ENCODE assay signal across 1 cellular context in genomic region chr4:106315968-106316772, GRCh38.
A peak's percentile ranks its signal among the peaks of the same experiment; 100 is the strongest.
TF ChIP-seq lines count a peak whose summit lies in the region.

AIMP1 (plus strand) TSS chr4:106316550; CDS start chr4:106325010, 8,460 bp downstream.
TBCK (minus strand) TSS chr4:106316209; CDS start chr4:106308960, 7,249 bp downstream.

TF ChIP-seq in HepG2, 621 proteins besides CTCF, POLR2A, EP300 and RAD21 (continued from another document and continues in another):
- TF ChIP-seq MAF1 (CRISPR knock-in tag; IDR thresholded peaks at IDR 0.05; ENCODE audit: borderline replicate concordance) (0 out of 2 replicates have a peak, but pooled peaks have one; percentile 64), POLR2AphosphoS5 (IDR thresholded peaks at IDR 0.05; ENCODE audit: low read depth, low read length) (peak; percentile 88), SNAPC2 (CRISPR knock-in tag; IDR thresholded peaks at IDR 0.05) (peak; percentile 18; the same call in 1 of the 2 replicates), NFE2 (CRISPR knock-in tag; IDR thresholded peaks at IDR 0.05) (no peak), ARNT (IDR thresholded peaks at IDR 0.05) (no peak), SP1 (IDR thresholded peaks at IDR 0.05) (no peak), SP1 (CRISPR knock-in tag; IDR thresholded peaks at IDR 0.05) (no peak; the same call in 1 of the 2 replicates), ZNF264 (CRISPR knock-in tag; IDR thresholded peaks at IDR 0.05) (no peak; the same call in 1 of the 2 replicates), SCMH1 (CRISPR knock-in tag; IDR thresholded peaks at IDR 0.05; ENCODE audit: borderline replicate concordance) (no peak), KLF15 (CRISPR knock-in tag; IDR thresholded peaks at IDR 0.05; ENCODE audit: borderline replicate concordance) (no peak), ZFP41 (CRISPR knock-in tag; IDR thresholded peaks at IDR 0.05; ENCODE audit: borderline replicate concordance) (no peak), DMAP1 (CRISPR knock-in tag; IDR thresholded peaks at IDR 0.05) (peak; percentile 60; the same call in 1 of the 2 replicates), TGIF2 (CRISPR knock-in tag; IDR thresholded peaks at IDR 0.05) (peak; percentile 85; the same call in 1 of the 2 replicates), HNF4A (CRISPR knock-in tag; IDR thresholded peaks at IDR 0.05) (0 out of 2 replicates have a peak, but pooled peaks have one; percentile 41), CENPX (CRISPR knock-in tag; IDR thresholded peaks at IDR 0.05) (no peak), PCBP2 (optimal IDR thresholded peaks at IDR 0.05; ENCODE audit: low read depth, low read length, poor library complexity, severe bottlenecking) (no peak), MNT (IDR thresholded peaks at IDR 0.05) (peak; percentile 52), ZNF773 (CRISPR knock-in tag; IDR thresholded peaks at IDR 0.05; ENCODE audit: borderline replicate concordance) (no peak), FOXC1 (CRISPR knock-in tag; IDR thresholded peaks at IDR 0.05; ENCODE audit: borderline replicate concordance) (peak; percentile 18; the same call in 1 of the 2 replicates), ZNF777 (CRISPR knock-in tag; IDR thresholded peaks at IDR 0.05) (no peak), RXRA (CRISPR knock-in tag; IDR thresholded peaks at IDR 0.05) (peak; percentile 65), ZNF33B (CRISPR knock-in tag; IDR thresholded peaks at IDR 0.05) (no peak), TOPORS (CRISPR knock-in tag; IDR thresholded peaks at IDR 0.05) (no peak), ZNF350 (CRISPR knock-in tag; IDR thresholded peaks at IDR 0.05; ENCODE audit: borderline replicate concordance, low read depth) (peak; percentile 94; the same call in 1 of the 2 replicates), NFYC (CRISPR knock-in tag; IDR thresholded peaks at IDR 0.05) (no peak), GRHL1 (CRISPR knock-in tag; conservative IDR thresholded peaks at IDR 0.05) (no peak), ZNF577 (CRISPR knock-in tag; IDR thresholded peaks at IDR 0.05; ENCODE audit: borderline replicate concordance, low read depth) (0 out of 2 replicates have a peak, but pooled peaks have one; percentile 53), HOXA3 (CRISPR knock-in tag; IDR thresholded peaks at IDR 0.05) (peak; percentile 49; the same call in 1 of the 2 replicates), CC2D1A (CRISPR knock-in tag; IDR thresholded peaks at IDR 0.05) (no peak), ZNF589 (CRISPR knock-in tag; conservative IDR thresholded peaks at IDR 0.05) (no peak), ZNF792 (CRISPR knock-in tag; IDR thresholded peaks at IDR 0.05) (peak; percentile 32; the same call in 1 of the 2 replicates), GMEB1 (CRISPR knock-in tag; IDR thresholded peaks at IDR 0.05; ENCODE audit: borderline replicate concordance) (peak; percentile 53; the same call in 1 of the 2 replicates), AGO1 (IDR thresholded peaks at IDR 0.05; ENCODE audit: low read depth, low read length, poor library complexity, severe bottlenecking) (peak; percentile 47), GFI1 (CRISPR knock-in tag; IDR thresholded peaks at IDR 0.05; ENCODE audit: borderline replicate concordance) (0 out of 2 replicates have a peak, but pooled peaks have one; percentile 58), ZNF615 (CRISPR knock-in tag; IDR thresholded peaks at IDR 0.05; ENCODE audit: borderline replicate concordance) (no peak; the same call in 1 of the 2 replicates), FOXJ3 (CRISPR knock-in tag; IDR thresholded peaks at IDR 0.05; ENCODE audit: borderline replicate concordance) (no peak), KDM5A (IDR thresholded peaks at IDR 0.05; ENCODE audit: borderline replicate concordance, low read length) (peak; percentile 99), ZNF552 (CRISPR knock-in tag; IDR thresholded peaks at IDR 0.05; ENCODE audit: borderline replicate concordance) (peak; percentile 67; the same call in 1 of the 2 replicates), NR2F6 (IDR thresholded peaks at IDR 0.05) (no peak), NR2F6 (CRISPR knock-in tag; IDR thresholded peaks at IDR 0.05) (no peak)
- TF ChIP-seq, protein P1, sequence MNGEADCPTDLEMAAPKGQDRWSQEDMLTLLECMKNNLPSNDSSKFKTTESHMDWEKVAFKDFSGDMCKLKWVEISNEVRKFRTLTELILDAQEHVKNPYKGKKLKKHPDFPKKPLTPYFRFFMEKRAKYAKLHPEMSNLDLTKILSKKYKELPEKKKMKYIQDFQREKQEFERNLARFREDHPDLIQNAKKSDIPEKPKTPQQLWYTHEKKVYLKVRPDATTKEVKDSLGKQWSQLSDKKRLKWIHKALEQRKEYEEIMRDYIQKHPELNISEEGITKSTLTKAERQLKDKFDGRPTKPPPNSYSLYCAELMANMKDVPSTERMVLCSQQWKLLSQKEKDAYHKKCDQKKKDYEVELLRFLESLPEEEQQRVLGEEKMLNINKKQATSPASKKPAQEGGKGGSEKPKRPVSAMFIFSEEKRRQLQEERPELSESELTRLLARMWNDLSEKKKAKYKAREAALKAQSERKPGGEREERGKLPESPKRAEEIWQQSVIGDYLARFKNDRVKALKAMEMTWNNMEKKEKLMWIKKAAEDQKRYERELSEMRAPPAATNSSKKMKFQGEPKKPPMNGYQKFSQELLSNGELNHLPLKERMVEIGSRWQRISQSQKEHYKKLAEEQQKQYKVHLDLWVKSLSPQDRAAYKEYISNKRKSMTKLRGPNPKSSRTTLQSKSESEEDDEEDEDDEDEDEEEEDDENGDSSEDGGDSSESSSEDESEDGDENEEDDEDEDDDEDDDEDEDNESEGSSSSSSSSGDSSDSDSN (CRISPR knock-in tag; IDR thresholded peaks at IDR 0.05), result peak; percentile 73; the same call in 1 of the 2 replicates
- TF ChIP-seq, protein P2, sequence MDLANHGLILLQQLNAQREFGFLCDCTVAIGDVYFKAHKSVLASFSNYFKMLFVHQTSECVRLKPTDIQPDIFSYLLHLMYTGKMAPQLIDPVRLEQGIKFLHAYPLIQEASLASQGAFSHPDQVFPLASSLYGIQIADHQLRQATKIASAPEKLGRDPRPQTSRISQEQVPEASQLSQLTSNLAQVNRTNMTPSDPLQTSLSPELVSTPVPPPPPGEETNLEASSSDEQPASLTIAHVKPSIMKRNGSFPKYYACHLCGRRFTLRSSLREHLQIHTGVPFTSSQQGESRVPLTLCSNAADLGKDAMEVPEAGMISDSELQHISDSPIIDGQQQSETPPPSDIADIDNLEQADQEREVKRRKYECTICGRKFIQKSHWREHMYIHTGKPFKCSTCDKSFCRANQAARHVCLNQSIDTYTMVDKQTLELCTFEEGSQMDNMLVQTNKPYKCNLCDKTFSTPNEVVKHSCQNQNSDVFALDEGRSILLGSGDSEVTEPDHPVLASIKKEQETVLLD (CRISPR knock-in tag; IDR thresholded peaks at IDR 0.05; ENCODE audit: low read depth), result no peak
- TF ChIP-seq, protein P3, sequence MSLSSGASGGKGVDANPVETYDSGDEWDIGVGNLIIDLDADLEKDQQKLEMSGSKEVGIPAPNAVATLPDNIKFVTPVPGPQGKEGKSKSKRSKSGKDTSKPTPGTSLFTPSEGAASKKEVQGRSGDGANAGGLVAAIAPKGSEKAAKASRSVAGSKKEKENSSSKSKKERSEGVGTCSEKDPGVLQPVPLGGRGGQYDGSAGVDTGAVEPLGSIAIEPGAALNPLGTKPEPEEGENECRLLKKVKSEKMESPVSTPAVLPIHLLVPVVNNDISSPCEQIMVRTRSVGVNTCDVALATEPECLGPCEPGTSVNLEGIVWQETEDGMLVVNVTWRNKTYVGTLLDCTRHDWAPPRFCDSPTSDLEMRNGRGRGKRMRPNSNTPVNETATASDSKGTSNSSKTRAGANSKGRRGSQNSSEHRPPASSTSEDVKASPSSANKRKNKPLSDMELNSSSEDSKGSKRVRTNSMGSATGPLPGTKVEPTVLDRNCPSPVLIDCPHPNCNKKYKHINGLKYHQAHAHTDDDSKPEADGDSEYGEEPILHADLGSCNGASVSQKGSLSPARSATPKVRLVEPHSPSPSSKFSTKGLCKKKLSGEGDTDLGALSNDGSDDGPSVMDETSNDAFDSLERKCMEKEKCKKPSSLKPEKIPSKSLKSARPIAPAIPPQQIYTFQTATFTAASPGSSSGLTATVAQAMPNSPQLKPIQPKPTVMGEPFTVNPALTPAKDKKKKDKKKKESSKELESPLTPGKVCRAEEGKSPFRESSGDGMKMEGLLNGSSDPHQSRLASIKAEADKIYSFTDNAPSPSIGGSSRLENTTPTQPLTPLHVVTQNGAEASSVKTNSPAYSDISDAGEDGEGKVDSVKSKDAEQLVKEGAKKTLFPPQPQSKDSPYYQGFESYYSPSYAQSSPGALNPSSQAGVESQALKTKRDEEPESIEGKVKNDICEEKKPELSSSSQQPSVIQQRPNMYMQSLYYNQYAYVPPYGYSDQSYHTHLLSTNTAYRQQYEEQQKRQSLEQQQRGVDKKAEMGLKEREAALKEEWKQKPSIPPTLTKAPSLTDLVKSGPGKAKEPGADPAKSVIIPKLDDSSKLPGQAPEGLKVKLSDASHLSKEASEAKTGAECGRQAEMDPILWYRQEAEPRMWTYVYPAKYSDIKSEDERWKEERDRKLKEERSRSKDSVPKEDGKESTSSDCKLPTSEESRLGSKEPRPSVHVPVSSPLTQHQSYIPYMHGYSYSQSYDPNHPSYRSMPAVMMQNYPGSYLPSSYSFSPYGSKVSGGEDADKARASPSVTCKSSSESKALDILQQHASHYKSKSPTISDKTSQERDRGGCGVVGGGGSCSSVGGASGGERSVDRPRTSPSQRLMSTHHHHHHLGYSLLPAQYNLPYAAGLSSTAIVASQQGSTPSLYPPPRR (CRISPR knock-in tag; IDR thresholded peaks at IDR 0.05; ENCODE audit: borderline replicate concordance), result no peak; the same call in 1 of the 2 replicates
- TF ChIP-seq, protein P4, sequence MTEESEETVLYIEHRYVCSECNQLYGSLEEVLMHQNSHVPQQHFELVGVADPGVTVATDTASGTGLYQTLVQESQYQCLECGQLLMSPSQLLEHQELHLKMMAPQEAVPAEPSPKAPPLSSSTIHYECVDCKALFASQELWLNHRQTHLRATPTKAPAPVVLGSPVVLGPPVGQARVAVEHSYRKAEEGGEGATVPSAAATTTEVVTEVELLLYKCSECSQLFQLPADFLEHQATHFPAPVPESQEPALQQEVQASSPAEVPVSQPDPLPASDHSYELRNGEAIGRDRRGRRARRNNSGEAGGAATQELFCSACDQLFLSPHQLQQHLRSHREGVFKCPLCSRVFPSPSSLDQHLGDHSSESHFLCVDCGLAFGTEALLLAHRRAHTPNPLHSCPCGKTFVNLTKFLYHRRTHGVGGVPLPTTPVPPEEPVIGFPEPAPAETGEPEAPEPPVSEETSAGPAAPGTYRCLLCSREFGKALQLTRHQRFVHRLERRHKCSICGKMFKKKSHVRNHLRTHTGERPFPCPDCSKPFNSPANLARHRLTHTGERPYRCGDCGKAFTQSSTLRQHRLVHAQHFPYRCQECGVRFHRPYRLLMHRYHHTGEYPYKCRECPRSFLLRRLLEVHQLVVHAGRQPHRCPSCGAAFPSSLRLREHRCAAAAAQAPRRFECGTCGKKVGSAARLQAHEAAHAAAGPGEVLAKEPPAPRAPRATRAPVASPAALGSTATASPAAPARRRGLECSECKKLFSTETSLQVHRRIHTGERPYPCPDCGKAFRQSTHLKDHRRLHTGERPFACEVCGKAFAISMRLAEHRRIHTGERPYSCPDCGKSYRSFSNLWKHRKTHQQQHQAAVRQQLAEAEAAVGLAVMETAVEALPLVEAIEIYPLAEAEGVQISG (CRISPR knock-in tag; IDR thresholded peaks at IDR 0.05), result peak; percentile 66
- TF ChIP-seq, protein P5, sequence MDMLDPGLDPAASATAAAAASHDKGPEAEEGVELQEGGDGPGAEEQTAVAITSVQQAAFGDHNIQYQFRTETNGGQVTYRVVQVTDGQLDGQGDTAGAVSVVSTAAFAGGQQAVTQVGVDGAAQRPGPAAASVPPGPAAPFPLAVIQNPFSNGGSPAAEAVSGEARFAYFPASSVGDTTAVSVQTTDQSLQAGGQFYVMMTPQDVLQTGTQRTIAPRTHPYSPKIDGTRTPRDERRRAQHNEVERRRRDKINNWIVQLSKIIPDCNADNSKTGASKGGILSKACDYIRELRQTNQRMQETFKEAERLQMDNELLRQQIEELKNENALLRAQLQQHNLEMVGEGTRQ (IDR thresholded peaks at IDR 0.05; ENCODE audit: low read depth, low read length), result no peak
- TF ChIP-seq, protein P5 (CRISPR knock-in tag; IDR thresholded peaks at IDR 0.05; ENCODE audit: borderline replicate concordance), result no peak; the same call in 1 of the 2 replicates
